ENCODE assay signal across 2 cellular contexts in genomic region chr2:240655931-240656886, GRCh38.
TF ChIP-seq lines count a peak whose summit lies in the region.

No MANE protein-coding gene starts in this region.

TF ChIP-seq in SK-N-SH, 30 proteins besides CTCF, POLR2A, EP300 and RAD21 (continued from another document):
- no peak for TF ChIP-seq PBX3 (IDR thresholded peaks at IDR 0.05)
- TF ChIP-seq ZBTB33 (IDR thresholded peaks at IDR 0.05; ENCODE audit: borderline replicate concordance, low read depth), result no peak
- TF ChIP-seq EZH2phosphoT487 (IDR thresholded peaks at IDR 0.05; ENCODE audit: borderline replicate concordance, low read depth), result no peak
- TF ChIP-seq TEAD4 (IDR thresholded peaks at IDR 0.05; ENCODE audit: borderline replicate concordance, insufficient read depth), result no peak
- TF ChIP-seq REST (IDR thresholded peaks at IDR 0.05; ENCODE audit: low read depth, low read length), result no peak
- TF ChIP-seq FOXJ3 (CRISPR knock-in tag; IDR thresholded peaks at IDR 0.05), result no peak
- TF ChIP-seq NRF1 (IDR thresholded peaks at IDR 0.05; ENCODE audit: low read depth, low read length), result no peak
- TF ChIP-seq POLR2AphosphoS5 (IDR thresholded peaks at IDR 0.05; ENCODE audit: low read depth, low read length), result no peak
- TF ChIP-seq IRF3 (IDR thresholded peaks at IDR 0.05; ENCODE audit: low read depth, low read length), result no peak
- TF ChIP-seq FOXM1 (IDR thresholded peaks at IDR 0.05; ENCODE audit: low read depth), result no peak
- no peak for TF ChIP-seq MXI1 (IDR thresholded peaks at IDR 0.05; ENCODE audit: low read depth, low read length)
- no peak for TF ChIP-seq RFX5 (IDR thresholded peaks at IDR 0.05; ENCODE audit: low read length)
- TF ChIP-seq FOSL2 (IDR thresholded peaks at IDR 0.05; ENCODE audit: borderline replicate concordance, low read depth), result no peak

TF ChIP-seq in SK-N-SH treated with all-trans-retinoic acid at 6 μM for 48 hours, 23 proteins besides CTCF, POLR2A, EP300 and RAD21 (continued from another document):
- TF ChIP-seq TSHZ2 (CRISPR knock-in tag; IDR thresholded peaks at IDR 0.05) (no peak), POU6F1 (CRISPR knock-in tag; IDR thresholded peaks at IDR 0.05; ENCODE audit: borderline replicate concordance, low read depth) (no peak), ISL1 (CRISPR knock-in tag; IDR thresholded peaks at IDR 0.05) (no peak), CSRNP3 (CRISPR knock-in tag; IDR thresholded peaks at IDR 0.05) (no peak), BACH2 (CRISPR knock-in tag; IDR thresholded peaks at IDR 0.05; ENCODE audit: borderline replicate concordance) (no peak), ZNF70 (CRISPR knock-in tag; IDR thresholded peaks at IDR 0.05) (no peak), RARB (CRISPR knock-in tag; IDR thresholded peaks at IDR 0.05) (no peak), ZNF8 (CRISPR knock-in tag; IDR thresholded peaks at IDR 0.05) (no peak), PATZ1 (CRISPR knock-in tag; IDR thresholded peaks at IDR 0.05; ENCODE audit: borderline replicate concordance) (no peak), TOX (CRISPR knock-in tag; IDR thresholded peaks at IDR 0.05; ENCODE audit: borderline replicate concordance) (no peak)
